In the genomic region with DNA sequence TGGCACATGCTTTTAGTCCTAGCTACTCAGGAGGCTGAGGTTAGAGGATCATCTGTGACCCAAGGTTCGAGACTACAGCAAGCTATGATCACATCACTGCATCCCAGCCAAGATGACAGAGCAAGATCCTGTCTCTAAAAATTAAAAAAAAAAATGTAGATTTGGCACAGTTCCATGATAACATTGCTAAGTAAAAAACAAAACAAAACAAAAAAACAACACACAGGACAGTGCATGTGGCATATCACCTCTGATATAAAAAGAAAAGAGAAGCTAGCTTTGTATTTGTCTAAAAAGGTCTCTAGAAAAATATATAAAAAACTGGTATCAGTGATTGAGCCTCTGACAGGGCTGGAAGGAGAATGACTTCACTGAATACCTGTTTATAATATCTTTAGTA, we compare ENCODE assay signal across 27 cellular contexts.
"Had no signal": no experiment of that assay in that cellular context is flagged by ENCODE, and none has a peak within 500 bp of the region (broad histone marks: within the 10 kb centered on the region; RNA-seq: fewer than 3 reads in every experiment).

No MANE protein-coding gene starts in this region.

- H3K36me3 Mint-ChIP-seq: activated naive CD8-positive, alpha-beta T cell had no signal

- H3K27me3 Mint-ChIP-seq: activated CD4-positive, alpha-beta T cell treated with anti-CD3 and anti-CD28 coated beads for 36 hours; activated naive CD8-positive, alpha-beta T cell; stimulated activated naive B cell treated with anti-CD40 and anti-IgM and Interleukin-4, amounts not matched to agents 10 μg/mL and 1 μg/mL and 100 μg/mL, for 72 hours had no signal

- H3K27me3 ChIP-seq: gastrocnemius medialis, left lung, right atrium auricular region, stomach, thyroid gland, upper lobe of left lung, vagina had no signal

- H3K9ac ChIP-seq: parathyroid adenoma had no signal

- H3K36me3 ChIP-seq: gastrocnemius medialis, lower lobe of right lung, right atrium auricular region, stomach, thyroid gland, upper lobe of left lung, vagina had no signal

- H3K4me1 ChIP-seq: gastrocnemius medialis, lower lobe of right lung, parathyroid adenoma, psoas muscle, right atrium auricular region had no signal

- DNase-seq: activated CD4-positive, alpha-beta T cell treated with anti-CD3 and anti-CD28 coated beads for 36 hours; activated CD4-positive, CD25-positive, alpha-beta regulatory T cell; activated CD8-positive, alpha-beta T cell treated with anti-CD3 and anti-CD28 coated beads, Interleukin-2, amount 10 ng/mL, durations not matched to agents 7 days and 5 days; activated naive CD4-positive, alpha-beta T cell; activated T-cell treated with anti-CD3 and anti-CD28 coated beads for 4 hours; activated T-cell treated with anti-CD3 and anti-CD28 coated beads, Interleukin-2, amount 50 U/mL, for 72 hours; anterior cingulate cortex; gastrocnemius medialis; glutamatergic neuron; left lung; lower lobe of right lung; mesenchymal stem cell; nucleus accumbens; psoas muscle; stimulated activated CD4-positive, alpha-beta T cell treated with anti-CD3 and anti-CD28 coated beads, Interleukin-15, amount 100 ng/mL, for 24 hours; stimulated activated CD4-positive, alpha-beta T cell treated with anti-CD3 and anti-CD28 coated beads, Interleukin-2, amount 100 ng/mL, for 24 hours; stimulated activated naive B cell treated with anti-CD40 and anti-IgM and Interleukin-4, amounts not matched to agents 10 μg/mL and 1 μg/mL and 100 μg/mL, for 72 hours; stomach; SW 1271; thyroid gland; upper lobe of left lung had no signal

- H3K4me3 ChIP-seq: coronary artery, gastrocnemius medialis, left lung, lower lobe of right lung, psoas muscle, right atrium auricular region, stomach, thyroid gland, upper lobe of left lung, vagina had no signal

- H3K27ac ChIP-seq: coronary artery, epithelial cell of prostate, gastrocnemius medialis, left lung, lower lobe of right lung, parathyroid adenoma, psoas muscle, right atrium auricular region, stomach, thyroid gland, upper lobe of left lung, vagina had no signal

- H3K27ac Mint-ChIP-seq: activated CD8-positive, alpha-beta T cell treated with anti-CD3 and anti-CD28 coated beads, Interleukin-2, amount 10 ng/mL, durations not matched to agents 7 days and 5 days; activated T-cell treated with anti-CD3 and anti-CD28 coated beads, Interleukin-2, amount 50 U/mL, for 72 hours; stimulated activated naive B cell treated with anti-CD40 and anti-IgM and Interleukin-4, amounts not matched to agents 10 μg/mL and 1 μg/mL and 100 μg/mL, for 72 hours had no signal

- H3K4me3 Mint-ChIP-seq: activated CD4-positive, alpha-beta T cell treated with anti-CD3 and anti-CD28 coated beads for 36 hours; activated CD8-positive, alpha-beta T cell treated with anti-CD3 and anti-CD28 coated beads, Interleukin-2, amount 10 ng/mL, durations not matched to agents 7 days and 5 days; activated T-cell treated with anti-CD3 and anti-CD28 coated beads, Interleukin-2, amount 50 U/mL, for 72 hours; stimulated activated naive B cell treated with anti-CD40 and anti-IgM and Interleukin-4, amounts not matched to agents 10 μg/mL and 1 μg/mL and 100 μg/mL, for 72 hours had no signal

- ATAC-seq: activated CD4-positive, alpha-beta T cell treated with anti-CD3 and anti-CD28 coated beads for 36 hours; activated CD8-positive, alpha-beta T cell treated with anti-CD3 and anti-CD28 coated beads, Interleukin-2, amount 10 ng/mL, durations not matched to agents 7 days and 5 days; activated T-cell treated with anti-CD3 and anti-CD28 coated beads, Interleukin-2, amount 50 U/mL, for 72 hours; gastrocnemius medialis; left lung; lower lobe of right lung; psoas muscle; stimulated activated naive B cell treated with anti-CD40 and anti-IgM and Interleukin-4, amounts not matched to agents 10 μg/mL and 1 μg/mL and 100 μg/mL, for 72 hours had no signal

- H3K9me3 ChIP-seq: gastrocnemius medialis, left lung, lower lobe of right lung, psoas muscle, right atrium auricular region, stomach, thyroid gland, upper lobe of left lung, vagina had no signal
